ENCODE assay signal across 8 cellular contexts in the genomic region with DNA sequence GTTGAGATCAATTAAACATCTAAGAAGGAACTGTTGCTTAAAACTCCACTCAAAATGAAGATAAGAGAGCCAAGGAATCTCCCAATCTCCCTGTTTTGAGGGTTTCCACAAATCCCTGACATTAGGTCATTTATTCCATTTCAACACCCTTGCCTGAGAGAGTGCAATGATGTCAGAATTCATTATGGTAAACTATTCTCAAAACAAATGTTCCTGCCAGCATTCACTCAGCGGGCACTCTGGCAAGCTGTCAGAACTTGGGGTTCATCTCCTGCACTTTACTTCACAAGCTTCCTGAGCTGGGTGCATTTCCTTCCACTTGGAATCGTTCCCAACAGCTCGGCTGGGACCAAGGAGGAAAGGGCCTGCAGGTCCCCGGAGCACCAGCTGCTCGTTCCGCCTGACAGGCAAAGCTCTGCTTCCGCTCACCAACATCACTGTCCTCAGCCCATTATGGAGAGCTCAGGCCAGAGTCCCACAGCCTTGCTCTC.
DNase-seq lines count a peak whose midpoint lies in the region; FAIRE-seq and TF ChIP-seq lines count a peak whose summit lies in the region.

No MANE protein-coding gene starts in this region.

- H3K4me1 ChIP-seq in MM.1S (ENCODE audit: low read length): peaks cover 7% of the 10 kb centered on the region; the same call in 1 of the 2 replicates
- H3K4me1 ChIP-seq in neuronal stem cell (ENCODE audit: control insufficient read depth in 2 of 2, insufficient read depth in 1 of 2, low read depth in 1 of 2, low read length in 2 of 2): peaks cover 1 to 20% of the 10 kb centered on the region in 2 donors

- peak overlapping the region in 4 of 5 experiments; percentile 7 to 72 (median 68) for H3K4me3 Mint-ChIP-seq in brain

- no peak overlapping the region for H2AK5ac ChIP-seq in neuronal stem cell (ENCODE audit: low read depth, low read length)

- peak; percentile 5 for DNase-seq in NCI-H1105 (lab: John Stamatoyannopoulos, UW)
- peak; percentile 66 for DNase-seq in kidney tubule cell (ENCODE audit: low spot score)
- DNase-seq in D721Med (ENCODE audit: insufficient read length, low spot score): no peak
- no peak for DNase-seq in MM.1S
- no peak for DNase-seq in neuronal stem cell (ENCODE audit: low spot score)
- no peak for DNase-seq in stimulated activated CD4-positive, alpha-beta T cell treated with anti-CD3 and anti-CD28 coated beads, Interleukin-15, amount 100 ng/mL, for 24 hours

- TF ChIP-seq CTCF in brain (conservative IDR thresholded peaks at IDR 0.05) (no peak), D721Med (IDR thresholded peaks at IDR 0.05; ENCODE audit: insufficient read depth, missing control alignments) (no peak), MM.1S (IDR thresholded peaks at IDR 0.05; ENCODE audit: low read length) (no peak)

- peak overlapping the region; percentile 36 to 98 (median 96) for H3K27ac Mint-ChIP-seq in brain

- H3K79me2 ChIP-seq in MM.1S (ENCODE audit: low read length): no peaks in the 10 kb centered on the region

- no peaks in the 10 kb centered on the region for H3K9me3 ChIP-seq in MM.1S (replicated peaks; ENCODE audit: insufficient read depth, low read length)
- H3K9me3 ChIP-seq in neuronal stem cell (replicated peaks in 1 of 2; ENCODE audit: control insufficient read depth in 2 of 2, insufficient read depth in 1 of 2, low read depth in 1 of 2, low read length in 2 of 2): no peaks in the 10 kb centered on the region

- no peak overlapping the region for H2BK5ac ChIP-seq in neuronal stem cell (ENCODE audit: low read length)

- peaks cover 6% of the 10 kb centered on the region for H3K36me3 Mint-ChIP-seq in brain

- no peaks in the 10 kb centered on the region for H3K9me3 Mint-ChIP-seq in brain

- no peak overlapping the region for H2BK15ac ChIP-seq in neuronal stem cell (ENCODE audit: low read length)

- H3K27ac ChIP-seq in temporal lobe (ENCODE audit: low read depth, low read length) (peak overlapping the region; percentile 92), MM.1S (ENCODE audit: low read length) (no peak overlapping the region), neuronal stem cell (replicated peaks; ENCODE audit: low read length) (no peak overlapping the region)

- H2BK120ac ChIP-seq in neuronal stem cell (ENCODE audit: low read depth, low read length): no peak overlapping the region

- no peak for FAIRE-seq in D721Med (lab: Jason Lieb, UNC)

- H3K36me3 ChIP-seq in MM.1S (replicated peaks; ENCODE audit: insufficient read depth, low read length) (no peaks in the 10 kb centered on the region), neuronal stem cell (replicated peaks in 1 of 2; ENCODE audit: control insufficient read depth in 2 of 2, insufficient read depth in 2 of 2, low read length in 2 of 2) (no peaks in the 10 kb centered on the region)

- no peaks in the 10 kb centered on the region for H4K20me1 ChIP-seq in MM.1S (ENCODE audit: insufficient read depth, low read length)

- no peaks in the 10 kb centered on the region for H3K79me1 ChIP-seq in neuronal stem cell (ENCODE audit: low read depth, low read length)

- H3K14ac ChIP-seq in neuronal stem cell (ENCODE audit: low read length): no peak overlapping the region

- H2BK12ac ChIP-seq in neuronal stem cell (ENCODE audit: low read length): no peak overlapping the region

- H3K18ac ChIP-seq in neuronal stem cell (ENCODE audit: low read length): no peak overlapping the region

- H3K4me3 ChIP-seq in MM.1S (ENCODE audit: low read length) (no peak overlapping the region), neuronal stem cell (ENCODE audit: low read length in 2 of 2) (no peak overlapping the region)

- H3K27me3 ChIP-seq in MM.1S (replicated peaks; ENCODE audit: insufficient read depth, low read length) (no peaks in the 10 kb centered on the region), neuronal stem cell (ENCODE audit: control insufficient read depth in 3 of 3, insufficient read depth in 3 of 3, low read depth in 1 of 3, low read length in 3 of 3) (no peaks in the 10 kb centered on the region)

- H3K4me2 ChIP-seq in MM.1S (ENCODE audit: low read depth, low read length): no peak overlapping the region
- no peak overlapping the region for H3K4me2 ChIP-seq in neuronal stem cell (ENCODE audit: insufficient read depth, low read length, poor library complexity, severe bottlenecking)

- H3K9me2 ChIP-seq in MM.1S (replicated peaks; ENCODE audit: insufficient read depth, low read length): no peaks in the 10 kb centered on the region

- no peak overlapping the region for H2AFZ ChIP-seq in MM.1S (ENCODE audit: low read length)
- H2AFZ ChIP-seq in neuronal stem cell (ENCODE audit: low read length): no peak overlapping the region

- H3K9ac ChIP-seq in MM.1S (ENCODE audit: low read length): no peak overlapping the region
- H3K9ac ChIP-seq in neuronal stem cell (ENCODE audit: low read depth, low read length, poor library complexity): no peak overlapping the region

- no peak overlapping the region for H3K4ac ChIP-seq in neuronal stem cell (ENCODE audit: low read length)

- H3K23ac ChIP-seq in neuronal stem cell (ENCODE audit: low read depth, low read length, poor library complexity): no peak overlapping the region

- H3F3A ChIP-seq in MM.1S (ENCODE audit: insufficient read depth, low read length): no peaks in the 10 kb centered on the region

- no CpG with 5 or more reads among the region's 7 CpGs for WGBS in neuronal stem cell (ENCODE audit: extremely low coverage in 2 of 2, insufficient read length in 2 of 2, insufficient replicate concordance in 1 of 2), 2 donors

- H4K91ac ChIP-seq in neuronal stem cell (ENCODE audit: low read depth, low read length, poor library complexity): no peak overlapping the region

- H3K4me1 Mint-ChIP-seq in brain: peaks cover 76% of the 10 kb centered on the region

- no peaks in the 10 kb centered on the region for H3K27me3 Mint-ChIP-seq in brain

- H4K8ac ChIP-seq in neuronal stem cell (ENCODE audit: low read depth, low read length): no peak overlapping the region

Comparison
In these comparisons a context has a peak if more than half of its experiments do, and no peak if none do; other contexts are left out.
1. DNase-seq: peak in NCI-H1105 (single experiment) and kidney tubule cell (single experiment); none in D721Med (single experiment), MM.1S (single experiment), neuronal stem cell (single experiment) and stimulated activated CD4-positive, alpha-beta T cell treated with anti-CD3 and anti-CD28 coated beads, Interleukin-15, amount 100 ng/mL, for 24 hours (single experiment).